Comparison of ENCODE assay signal across 34 cellular contexts in the genomic region with DNA sequence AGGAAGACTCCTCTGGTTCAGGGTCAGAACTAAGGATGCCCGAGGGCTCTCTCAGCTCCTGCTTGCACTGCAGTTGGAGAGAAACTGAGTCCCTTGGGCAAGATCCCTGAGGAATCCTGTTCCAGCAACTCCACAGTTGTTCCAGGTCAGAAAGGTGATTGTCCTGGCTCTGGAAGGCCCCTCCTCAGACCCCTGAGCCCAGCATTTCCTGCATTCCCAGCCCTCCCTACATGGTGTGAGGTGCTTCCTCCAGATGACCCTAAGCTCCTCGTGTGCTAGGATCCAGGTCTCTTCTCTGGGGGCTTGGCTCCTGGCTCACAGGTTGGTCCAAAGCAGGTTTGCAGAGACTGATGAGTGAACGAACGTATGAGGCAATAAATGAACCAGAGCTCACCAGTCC. TPM values are rescaled to one million over a fixed set of nuclear protein-coding genes. Genes with fewer than 3 reads are reported as not detected.
"Had no signal": no experiment of that assay in that cellular context is flagged by ENCODE, and none has a peak within 500 bp of the region (broad histone marks: within the 10 kb centered on the region; RNA-seq: fewer than 3 reads in every experiment).

No MANE protein-coding gene starts in this region.

- H3K27ac ChIP-seq: adrenal gland, body of pancreas, epithelial cell of prostate, esophagus squamous epithelium, gastroesophageal sphincter, heart right ventricle had no signal

- DNase-seq: activated CD4-positive, alpha-beta memory T cell treated with anti-CD3 and anti-CD28 coated beads for 36 hours; activated CD4-positive, alpha-beta T cell treated with anti-CD3 and anti-CD28 coated beads for 36 hours; activated CD4-positive, alpha-beta T cell treated with anti-CD3 and anti-CD28 coated beads, Interleukin-2, amount 10 ng/mL, durations not matched to agents 24 days and 14 days; activated CD4-positive, CD25-positive, alpha-beta regulatory T cell; activated CD4-positive, CD25-positive, alpha-beta regulatory T cell treated with anti-CD3 and anti-CD28 coated beads, Interleukin-2, amount 50 U/mL, for 72 hours; activated effector memory CD4-positive, alpha-beta T cell treated with anti-CD3 and anti-CD28 coated beads, Interleukin-2, amount 50 U/mL, for 16 hours; activated naive CD4-positive, alpha-beta T cell treated with anti-CD3 and anti-CD28 coated beads for 36 hours; activated naive CD8-positive, alpha-beta T cell treated with anti-CD3 and anti-CD28 coated beads for 36 hours; activated naive CD8-positive, alpha-beta T cell treated with anti-CD3 and anti-CD28 coated beads, Interleukin-2, amount 50 U/mL, for 24 hours; activated T-cell treated with anti-CD3 and anti-CD28 coated beads, Interleukin-2, amount 50 U/mL, for 1 hour; activated T-cell treated with anti-CD3 and anti-CD28 coated beads, Interleukin-2, amount 50 U/mL, for 48 hours; amygdala; body of pancreas; caudate nucleus; cortex of kidney; dermis blood vessel endothelial cell; effector CD8-positive, alpha-beta T cell; esophagus squamous epithelium; foreskin melanocyte; heart right ventricle; T-helper 1 cell; T-helper 17 cell; T1000 had no signal

- H3K9me3 ChIP-seq: adrenal gland, body of pancreas, esophagus squamous epithelium, gastroesophageal sphincter, heart right ventricle had no signal

- H3K4me1 ChIP-seq: adrenal gland, body of pancreas, gastroesophageal sphincter, heart right ventricle had no signal

- H3K36me3 ChIP-seq: adrenal gland, esophagus squamous epithelium, gastroesophageal sphincter, heart right ventricle had no signal

- H3K27me3 ChIP-seq: adrenal gland, body of pancreas had no signal

- H3K4me3 ChIP-seq: adrenal gland, body of pancreas, esophagus squamous epithelium, gastroesophageal sphincter, heart right ventricle had no signal

RNA-seq across cellular contexts. Expression of gene LDLRAD1, which starts 11.5 kb away (rescaled TPM):
- total RNA-seq: activated CD4-positive, alpha-beta memory T cell treated with anti-CD3 and anti-CD28 coated beads for 36 hours; activated CD4-positive, alpha-beta T cell treated with anti-CD3 and anti-CD28 coated beads for 36 hours; activated CD4-positive, alpha-beta T cell treated with anti-CD3 and anti-CD28 coated beads, Interleukin-2, amount 10 ng/mL, durations not matched to agents 24 days and 14 days; activated naive CD4-positive, alpha-beta T cell treated with anti-CD3 and anti-CD28 coated beads for 36 hours; activated naive CD8-positive, alpha-beta T cell treated with anti-CD3 and anti-CD28 coated beads for 36 hours; activated T-helper 1 cell treated with anti-CD3 and anti-CD28 coated beads, Interleukin-12 subunit alpha, Interleukin-12 subunit beta, Interleukin-2, Interleukin-4 antibody, amounts not matched to agents 30 ng/mL and 10 ng/mL and 1 ng/mL, durations not matched to agents 14 hours and 24 hours and 36 hours; activated T-helper 2 cell treated with anti-CD3 and anti-CD28 coated beads, Interferon-gamma antibody, Interleukin-2, Interleukin-4, amounts not matched to agents 10 μg/mL and 5 μg/mL and 100 μg/mL, durations not matched to agents 14 hours and 24 hours and 36 hours; aorta; body of pancreas; chondrocyte; dermis blood vessel endothelial cell; endothelial cell of umbilical vein; fibroblast of lung; fibroblast of villous mesenchyme; gastroesophageal sphincter; glomerular endothelial cell; heart right ventricle; T-helper 17 cell had no signal
